In the genomic region with DNA sequence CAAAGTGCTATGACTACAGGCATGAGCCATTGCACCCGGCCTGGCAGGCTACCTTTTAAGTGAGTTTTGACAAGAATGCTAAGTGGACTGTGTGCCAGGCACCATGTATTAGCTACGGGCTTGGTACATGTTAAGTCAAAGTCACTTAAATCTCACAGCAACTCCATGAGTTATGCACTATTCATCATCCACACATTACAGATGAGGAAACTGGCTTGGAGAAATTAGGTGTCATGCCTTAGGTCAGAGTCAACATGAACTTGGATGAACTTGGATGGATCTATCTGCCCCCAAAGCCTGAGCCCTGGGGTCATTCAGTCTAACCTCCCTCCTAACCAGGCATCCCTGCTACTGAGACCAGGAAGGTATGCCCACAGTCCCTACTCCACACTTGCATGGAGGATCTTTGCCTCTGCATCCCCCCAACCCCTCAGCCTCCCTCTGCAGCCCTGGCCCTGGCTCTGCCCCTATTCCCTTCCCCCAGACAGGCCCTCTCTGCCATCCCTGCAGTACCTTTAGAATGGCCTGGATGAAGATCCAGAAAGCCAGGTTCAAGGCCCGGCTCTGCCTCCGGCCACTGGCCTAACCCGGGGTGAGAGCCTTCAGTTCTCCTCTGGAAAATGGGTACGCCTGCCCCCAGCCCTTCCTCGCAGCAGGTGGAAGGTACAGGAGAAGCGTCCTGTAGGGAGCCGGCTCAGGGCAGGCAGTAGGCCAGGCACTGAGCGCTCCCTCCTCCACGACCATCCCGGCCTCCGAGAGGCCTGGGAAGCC, we compare ENCODE assay signal across 16 cellular contexts. TPM values are rescaled to one million over a fixed set of nuclear protein-coding genes. Genes with fewer than 3 reads are reported as not detected.
"Had no signal": no experiment of that assay in that cellular context is flagged by ENCODE, and none has a peak within 500 bp of the region (broad histone marks: within the 10 kb centered on the region; RNA-seq: fewer than 3 reads in every experiment).

No MANE protein-coding gene starts in this region.

- H3K27ac ChIP-seq: colonic mucosa, prostate gland had no signal

- H3K36me3 ChIP-seq: colonic mucosa, prostate gland had no signal

- DNase-seq: activated CD4-positive, alpha-beta T cell treated with anti-CD3 and anti-CD28 coated beads, Interleukin-2, amount 50 U/mL, for 1 hour; anterior cingulate cortex; colonic mucosa; effector CD4-positive, alpha-beta T cell; hippocampal formation; left cardiac atrium; natural killer cell; stimulated activated CD4-positive, alpha-beta T cell treated with anti-CD3 and anti-CD28 coated beads, Interleukin-1b, Interleukin-23, amount 100 ng/mL, for 48 hours; T-helper 2 cell; trophoblast cell had no signal

- H3K9me3 ChIP-seq: colonic mucosa, prostate gland had no signal

- H3K4me1 ChIP-seq: colonic mucosa, prostate gland had no signal

- ATAC-seq: stimulated activated memory B cell treated with anti-CD40 and anti-IgM and Interleukin-4, amounts not matched to agents 10 μg/mL and 1 μg/mL and 100 μg/mL, for 72 hours had no signal

- H3K4me3 ChIP-seq: colonic mucosa had no signal

RNA-seq across cellular contexts. Expression of a gene that starts 0.7 kb away (rescaled TPM):
- total RNA-seq: activated naive CD4-positive, alpha-beta T cell treated with anti-CD3 and anti-CD28 coated beads, Interleukin-2, amount 50 U/mL, for 72 hours; colonic mucosa; epithelial cell of proximal tubule; left cardiac atrium; mucosa of gallbladder; natural killer cell; subcutaneous adipose tissue had no signal

RNA-seq across cellular contexts. Expression of a gene that starts 57.6 kb away (rescaled TPM):
- total RNA-seq: activated naive CD4-positive, alpha-beta T cell treated with anti-CD3 and anti-CD28 coated beads, Interleukin-2, amount 50 U/mL, for 72 hours; epithelial cell of proximal tubule; left cardiac atrium; natural killer cell; subcutaneous adipose tissue had no signal
